In genomic region chr16:67415872-67416793, GRCh38 we compare ENCODE assay signal across 8 cellular contexts. TPM values are rescaled to one million over a fixed set of nuclear protein-coding genes. Genes with fewer than 3 reads are reported as not detected.
DNase-seq lines count a peak whose midpoint lies in the region; ATAC-seq and TF ChIP-seq lines count a peak whose summit lies in the region.

Gene ZDHHC1, minus strand, starts transcription at chr16:67416477. Its CDS starts 8,702 bp downstream, at chr16:67407775.

- H3F3A ChIP-seq in DOHH2 (ENCODE audit: control insufficient read depth, insufficient read depth): no peaks in the 10 kb centered on the region

- peaks cover 14% of the 10 kb centered on the region for H3K4me1 ChIP-seq in DOHH2 (ENCODE audit: control insufficient read depth, low read length)
- peaks cover 0 to 3% of the 10 kb centered on the region in 2 donors for H3K4me1 ChIP-seq in esophagus (ENCODE audit: control insufficient read depth in 2 of 2, insufficient read depth in 2 of 2, low read length in 1 of 2)
- H3K4me1 ChIP-seq in mononuclear cell (ENCODE audit: insufficient read depth, low read length): peaks cover 12% of the 10 kb centered on the region

- DNase-seq in GOT3 (lab: John Stamatoyannopoulos, UW) (peak; percentile 45), NCI-H146 treated with DMSO at 0.1 percent for 48 hours (lab: John Stamatoyannopoulos, UW; ENCODE audit: unreplicated experiment) (peak; percentile 6), activated T-cell treated with anti-CD3 and anti-CD28 coated beads for 48 hours (ENCODE audit: low read depth) (peak; percentile 65), NCI-H2107 (lab: John Stamatoyannopoulos, UW) (no peak)
- peak; percentile 78 for DNase-seq in stimulated activated naive CD8-positive, alpha-beta T cell treated with anti-CD3 and anti-CD28 coated beads, Interleukin-15, Interleukin-2, amounts not matched to agents 100 U/mL and 50 U/mL, for 24 hours

- WGBS in esophagus, 2 donors: 1 to 2% methylated on average over 60 to 73 of the region's 73 CpGs

- H3K79me2 ChIP-seq in DOHH2 (ENCODE audit: control insufficient read depth, low read length): no peaks in the 10 kb centered on the region

- peak; percentile 89 for ATAC-seq in stimulated activated naive CD8-positive, alpha-beta T cell treated with anti-CD3 and anti-CD28 coated beads, Interleukin-15, Interleukin-2, amounts not matched to agents 100 U/mL and 50 U/mL, for 24 hours

- H3K27ac ChIP-seq in DOHH2 (ENCODE audit: low read depth, low read length): no peak within 1 kb of the TSS
- H3K27ac ChIP-seq in esophagus (ENCODE audit: low read depth in 2 of 2, low read length in 1 of 2): peak within 1 kb of the TSS; percentile 53 to 57

- TF ChIP-seq CTCF in DOHH2 (IDR thresholded peaks at IDR 0.05; ENCODE audit: low read depth, low read length, poor library complexity, severe bottlenecking): peak; percentile 78

- H3K9me3 ChIP-seq in DOHH2 (ENCODE audit: control insufficient read depth, insufficient read depth, low read length) (no peaks in the 10 kb centered on the region), esophagus (ENCODE audit: control insufficient read depth in 2 of 2, insufficient read depth in 1 of 2, low read depth in 1 of 2, low read length in 1 of 2) (no peaks in the 10 kb centered on the region), mononuclear cell (ENCODE audit: low read depth, low read length) (no peaks in the 10 kb centered on the region)

- H4K20me1 ChIP-seq in DOHH2 (ENCODE audit: control insufficient read depth, insufficient read depth, low read depth, low read length): no peaks in the 10 kb centered on the region

- H3K9me2 ChIP-seq in DOHH2 (replicated peaks; ENCODE audit: control insufficient read depth, low read length): no peaks in the 10 kb centered on the region

- H3K4me2 ChIP-seq in DOHH2 (ENCODE audit: low read length): peak within 1 kb of the TSS; percentile 79

- H3K36me3 ChIP-seq in DOHH2 (ENCODE audit: control insufficient read depth, low read length): no peaks in the 10 kb centered on the region
- no peaks in the 10 kb centered on the region for H3K36me3 ChIP-seq in esophagus (ENCODE audit: control insufficient read depth in 2 of 2, insufficient read depth in 2 of 2, low read length in 1 of 2)

- H3K4me3 ChIP-seq in DOHH2 (ENCODE audit: low read length) (peak within 1 kb of the TSS; percentile 72), esophagus (ENCODE audit: low read depth in 1 of 2, low read length in 2 of 2) (peak within 1 kb of the TSS; percentile 57 to 73), mononuclear cell (ENCODE audit: low read length) (peak within 1 kb of the TSS; percentile 35)

- H3K27me3 ChIP-seq in DOHH2 (ENCODE audit: control insufficient read depth, low read length) (peaks cover 35% of the 10 kb centered on the region), esophagus (ENCODE audit: control insufficient read depth in 1 of 2, insufficient read depth in 2 of 2, low read length in 2 of 2) (no peaks in the 10 kb centered on the region), mononuclear cell (ENCODE audit: insufficient read depth, low read length) (peaks cover 4% of the 10 kb centered on the region)

RNA-seq across cellular contexts. Expression of gene ZDHHC1, which starts in this region (rescaled TPM):
- polyA plus RNA-seq in esophagus: 1 to 10 TPM; 3.3 to 4.7 TPM
- 0.63 TPM for total RNA-seq in mononuclear cell
